Comparison of ENCODE assay signal across 8 cellular contexts in the genomic region with DNA sequence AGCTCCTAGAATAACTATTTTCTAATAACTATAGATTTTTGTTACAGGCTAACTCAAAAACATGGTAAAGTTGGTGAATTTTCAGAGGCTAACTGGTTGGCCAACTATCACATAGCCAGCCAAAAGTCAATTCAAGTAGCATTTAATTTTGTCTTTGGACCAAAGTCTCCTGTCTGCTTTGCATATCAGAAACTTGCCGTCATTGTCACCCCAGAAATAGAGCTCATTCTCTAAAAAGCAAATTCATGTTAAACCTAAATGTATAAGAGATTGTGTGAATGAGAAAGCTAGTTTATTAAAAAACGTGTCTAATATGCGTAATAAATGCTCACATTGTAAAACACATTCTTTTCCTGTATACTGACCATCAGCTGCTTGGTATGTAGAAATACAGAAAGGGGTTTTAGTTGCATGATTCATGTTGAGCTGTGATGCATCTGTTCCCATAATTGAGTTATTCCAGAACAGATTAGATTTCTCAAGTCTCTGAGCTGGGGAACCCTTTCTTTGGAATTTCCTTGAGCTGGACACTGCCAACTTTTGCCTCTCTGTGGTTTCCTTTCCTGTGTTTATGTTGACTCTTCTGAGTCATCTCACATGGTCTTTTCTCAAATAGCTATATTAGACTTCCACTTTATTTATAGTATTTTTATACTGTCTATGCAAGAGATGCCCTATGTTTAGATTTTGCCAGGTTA. TPM values are rescaled to one million over a fixed set of nuclear protein-coding genes. Genes with fewer than 3 reads are reported as not detected.
DNase-seq lines count a peak whose midpoint lies in the region; ATAC-seq and TF ChIP-seq lines count a peak whose summit lies in the region.

No MANE protein-coding gene starts in this region.

- peak overlapping the region; percentile 94 for H3K27ac Mint-ChIP-seq in osteocyte (ENCODE audit: unreplicated experiment)
- no peak overlapping the region for H3K27ac Mint-ChIP-seq in endodermal cell

- TF ChIP-seq CTCF in osteocyte (IDR thresholded peaks at IDR 0.05) (no peak), endodermal cell (conservative IDR thresholded peaks at IDR 0.05) (no peak)

- H3K9me3 Mint-ChIP-seq in osteocyte (ENCODE audit: unreplicated experiment), result peaks cover 5% of the 10 kb centered on the region
- H3K9me3 Mint-ChIP-seq in endodermal cell, result peaks cover 15% of the 10 kb centered on the region

- DNase-seq in HT1080 (ENCODE audit: low read depth) (peak; percentile 99), dedifferentiated amniotic fluid mesenchymal stem cell (ENCODE audit: extremely low spot score) (peak; percentile 98), osteocyte (ENCODE audit: extremely low spot score, unreplicated experiment) (no peak), NCI-H1105 (lab: John Stamatoyannopoulos, UW) (no peak), SKM-1 treated with dmso at 0.1 percent for 144 hours (lab: John Stamatoyannopoulos, UW; ENCODE audit: unreplicated experiment) (no peak), endodermal cell (no peak)

- H3K36me3 Mint-ChIP-seq in osteocyte (ENCODE audit: unreplicated experiment) (peaks cover 6% of the 10 kb centered on the region), endodermal cell (ENCODE audit: low read depth) (peaks cover 12% of the 10 kb centered on the region)

- 95% methylated on average over 3 of the region's 3 CpGs; no CpG with 5 or more reads in 1 of the 2 experiments for WGBS in endodermal cell (ENCODE audit: insufficient coverage in 1 of 2, insufficient read length in 1 of 2), 2 experiments

- H3K4me3 ChIP-seq in endodermal cell (ENCODE audit: low read length), result no peak overlapping the region

- peak overlapping the region; percentile 48 for H3K4me3 Mint-ChIP-seq in osteocyte (ENCODE audit: unreplicated experiment)
- H3K4me3 Mint-ChIP-seq in endodermal cell, result no peak overlapping the region

- H3K4me1 Mint-ChIP-seq in osteocyte (ENCODE audit: unreplicated experiment) (peaks cover 7% of the 10 kb centered on the region), endodermal cell (peaks cover 4% of the 10 kb centered on the region)

- ATAC-seq in GM18502 (IDR thresholded peaks at IDR 0.05; ENCODE audit: poor library complexity, unreplicated experiment), result peak; percentile 66
- no peak for ATAC-seq in GM19395 (IDR thresholded peaks at IDR 0.05; ENCODE audit: unreplicated experiment)

- H3K27me3 Mint-ChIP-seq in osteocyte (ENCODE audit: unreplicated experiment), result no peaks in the 10 kb centered on the region
- no peaks in the 10 kb centered on the region for H3K27me3 Mint-ChIP-seq in endodermal cell (ENCODE audit: insufficient read depth)

- H3K36me3 ChIP-seq in endodermal cell (ENCODE audit: control insufficient read depth, insufficient read depth, low read length), result no peaks in the 10 kb centered on the region

- H3K9me3 ChIP-seq in endodermal cell (ENCODE audit: control insufficient read depth, low read length), result peaks cover 6% of the 10 kb centered on the region

- H3K4me1 ChIP-seq in endodermal cell (ENCODE audit: control insufficient read depth, insufficient read depth, low read length), result peaks cover 2% of the 10 kb centered on the region

- no peaks in the 10 kb centered on the region for H3K27me3 ChIP-seq in endodermal cell (ENCODE audit: control insufficient read depth, insufficient read depth, low read length, poor library complexity, severe bottlenecking)

- no peak overlapping the region for H3K9ac ChIP-seq in endodermal cell (ENCODE audit: extremely low read depth, low read length, poor library complexity, severe bottlenecking)

- no peak overlapping the region for H3K27ac ChIP-seq in endodermal cell (ENCODE audit: low read depth, low read length)

RNA-seq across cellular contexts. Expression of gene SRFBP1, which starts 7.3 kb away (rescaled TPM):
- 15.6 and 16.5 TPM in 2 replicates for total RNA-seq in HT1080 (2014; rRNA removed; shearing (Covaris generic))
- polyA plus RNA-seq in HT1080 (2015; cell fraction: cytosol; rRNA removed), result 12.8 and 15.4 TPM in 2 replicates
- polyA plus RNA-seq in HT1080 (2015; cell fraction: nucleus; rRNA removed), result 17.9 and 18.0 TPM in 2 replicates
- total RNA-seq in osteocyte (9.8 and 10.8 TPM in 2 replicates), endodermal cell (10 to 100 TPM; 19.2 to 24.2 TPM)
- 12.1 TPM for polyA plus RNA-seq in endodermal cell (2013, experiment 1 of 2)
- polyA plus RNA-seq in endodermal cell (2013, experiment 2 of 2), result 11.2 TPM

Comparison
In these comparisons a context has a peak if more than half of its experiments do, and no peak if none do; other contexts are left out.
1. DNase-seq: peak in HT1080 (single experiment) and dedifferentiated amniotic fluid mesenchymal stem cell (single experiment); none in osteocyte (single experiment), NCI-H1105 (single experiment), SKM-1 treated with dmso at 0.1 percent for 144 hours (single experiment) and endodermal cell (single experiment).